20 cellular contexts compared by ENCODE assay signal in genomic region chr1:192797143-192797542, GRCh38.
"Had no signal": no experiment of that assay in that cellular context is flagged by ENCODE, and none has a peak within 500 bp of the region (broad histone marks: within the 10 kb centered on the region; RNA-seq: fewer than 3 reads in every experiment).

No MANE protein-coding gene starts in this region.

- DNase-seq: IMR-90, KG1, MM.1S, NCI-H1092 treated with DMSO at 0.1 percent for 48 hours, NCI-H1436, NCI-H187, NCI-H2029, NCI-H2081 treated with DMSO at 0.1 percent for 48 hours, NCI-H2171, NCI-H226, NCI-H446, NCI-H510A, NCI-H524 treated with DMSO at 0.1 percent for 48 hours, NCI-H69, NCI-H774, RPMI8226, SHP77 treated with DMSO at 0.1 percent for 48 hours, SJCRH30 had no signal

- H3K27me3 ChIP-seq: SJCRH30 had no signal

- ATAC-seq: HepG2, SK-N-SH treated with all-trans-retinoic acid at 6 μM for 48 hours had no signal

- H3K36me3 ChIP-seq: SJCRH30 had no signal

- H3K9me3 ChIP-seq: SJCRH30 had no signal

- H3K4me3 ChIP-seq: SJCRH30 had no signal

- H3K27ac ChIP-seq: SJCRH30 had no signal

- H3K4me1 ChIP-seq: SJCRH30 had no signal
